Comparison of ENCODE assay signal across 4 cellular contexts in genomic region chr1:205890631-205891030, GRCh38. TPM values are rescaled to one million over a fixed set of nuclear protein-coding genes. Genes with fewer than 3 reads are reported as not detected.
"Had no signal": no experiment of that assay in that cellular context is flagged by ENCODE, and none has a peak within 500 bp of the region (broad histone marks: within the 10 kb centered on the region; RNA-seq: fewer than 3 reads in every experiment).

No MANE protein-coding gene starts in this region.

RNA-seq across cellular contexts. Expression of gene PM20D1, which starts 40.7 kb away (rescaled TPM):
- total RNA-seq: HT-29, MCF 10A, NCI-H460, SK-MEL-5 had no signal

RNA-seq across cellular contexts. Expression of gene SLC26A9, which starts 52.6 kb away (rescaled TPM):
- total RNA-seq: MCF 10A, SK-MEL-5 had no signal
